In genomic region chr1:234604726-234605492, GRCh38 we compare ENCODE assay signal across 8 cellular contexts. TPM values are rescaled to one million over a fixed set of nuclear protein-coding genes. Genes with fewer than 3 reads are reported as not detected.
A peak's percentile ranks its signal among the peaks of the same experiment; 100 is the strongest.
DNase-seq lines count a peak whose midpoint lies in the region; ATAC-seq and TF ChIP-seq lines count a peak whose summit lies in the region.

No MANE protein-coding gene starts in this region.

- no peaks in the 10 kb centered on the region for H3K9me2 ChIP-seq in OCI-LY1 (ENCODE audit: low read depth, low read length)

- no peak overlapping the region for H2AFZ ChIP-seq in OCI-LY1 (ENCODE audit: low read length)

- H3K9ac ChIP-seq in OCI-LY1 (ENCODE audit: low read length) = peak overlapping the region; percentile 27
- peak overlapping the region; percentile 44 to 100 for H3K9ac ChIP-seq in colonic mucosa (ENCODE audit: low read depth in 2 of 2, low read length in 2 of 2)

- ATAC-seq in HG03159 (IDR thresholded peaks at IDR 0.05; ENCODE audit: unreplicated experiment) = no peak
- ATAC-seq in GM19324 (IDR thresholded peaks at IDR 0.05; ENCODE audit: low FRiP score, unreplicated experiment) = no peak

- peaks cover 20% of the 10 kb centered on the region for H3F3A ChIP-seq in OCI-LY1 (ENCODE audit: insufficient read depth, low read length)

- no peaks in the 10 kb centered on the region for H4K20me1 ChIP-seq in OCI-LY1 (ENCODE audit: insufficient read depth, low read length)

- peaks cover 43% of the 10 kb centered on the region for H3K79me2 ChIP-seq in OCI-LY1 (ENCODE audit: insufficient read depth, low read length)

- H3K4me2 ChIP-seq in OCI-LY1 (ENCODE audit: low read length) = peak overlapping the region; percentile 79

- H3K4me3 ChIP-seq in OCI-LY1 (ENCODE audit: low read depth, low read length, poor library complexity, severe bottlenecking) (peak overlapping the region; percentile 64), colonic mucosa (peak overlapping the region; percentile 85), mononuclear cell (ENCODE audit: low read length) (peak overlapping the region; percentile 74)

- H3K9me3 ChIP-seq in OCI-LY1 (ENCODE audit: low read length) = no peaks in the 10 kb centered on the region
- H3K9me3 ChIP-seq in colonic mucosa = no peaks in the 10 kb centered on the region
- H3K9me3 ChIP-seq in mononuclear cell (ENCODE audit: low read depth, low read length) = no peaks in the 10 kb centered on the region

- intact Hi-C loops in colonic mucosa (cut with DNase I) = loop anchor here (5.0 kb wide), 2 partner anchors 357 to 477 kb away; no protein-coding TSS in a partner anchor

- H3K27ac ChIP-seq in OCI-LY1 (ENCODE audit: low read depth, low read length, poor library complexity, severe bottlenecking) (peak overlapping the region; percentile 85), colonic mucosa (peak overlapping the region; percentile 99)

- DNase-seq in DMS79 treated with DMSO at 0.1 percent for 48 hours (lab: John Stamatoyannopoulos, UW) (peak; percentile 28), DMS79 (lab: John Stamatoyannopoulos, UW) (no peak), colonic mucosa (no peak), NCI-H524 treated with DMSO at 0.1 percent for 48 hours (lab: John Stamatoyannopoulos, UW) (no peak)

- H3K36me3 ChIP-seq in OCI-LY1 (ENCODE audit: insufficient read depth, low read length) (peaks cover 31% of the 10 kb centered on the region), colonic mucosa (no peaks in the 10 kb centered on the region)

- H3K4me1 ChIP-seq in OCI-LY1 (ENCODE audit: insufficient read depth, low read length, severe bottlenecking) (peaks cover 84% of the 10 kb centered on the region), colonic mucosa (peaks cover 11% of the 10 kb centered on the region), mononuclear cell (ENCODE audit: insufficient read depth, low read length) (peaks cover 64% of the 10 kb centered on the region)

- TF ChIP-seq CTCF in OCI-LY1 (IDR thresholded peaks at IDR 0.05; ENCODE audit: low read length) (no peak), colonic mucosa (IDR thresholded peaks at IDR 0.05) (no peak)

- H3K27me3 ChIP-seq in OCI-LY1 (ENCODE audit: insufficient read depth, low read length) (no peaks in the 10 kb centered on the region), colonic mucosa (no peaks in the 10 kb centered on the region), mononuclear cell (ENCODE audit: insufficient read depth, low read length) (no peaks in the 10 kb centered on the region)

RNA-seq across cellular contexts. Expression of gene IRF2BP2, which starts 5.1 kb away (rescaled TPM):
- total RNA-seq in colonic mucosa (100 to 1,000 TPM; 157 to 164 TPM), mononuclear cell (465 TPM)
